Comparison of ENCODE assay signal across 19 cellular contexts in the genomic region with DNA sequence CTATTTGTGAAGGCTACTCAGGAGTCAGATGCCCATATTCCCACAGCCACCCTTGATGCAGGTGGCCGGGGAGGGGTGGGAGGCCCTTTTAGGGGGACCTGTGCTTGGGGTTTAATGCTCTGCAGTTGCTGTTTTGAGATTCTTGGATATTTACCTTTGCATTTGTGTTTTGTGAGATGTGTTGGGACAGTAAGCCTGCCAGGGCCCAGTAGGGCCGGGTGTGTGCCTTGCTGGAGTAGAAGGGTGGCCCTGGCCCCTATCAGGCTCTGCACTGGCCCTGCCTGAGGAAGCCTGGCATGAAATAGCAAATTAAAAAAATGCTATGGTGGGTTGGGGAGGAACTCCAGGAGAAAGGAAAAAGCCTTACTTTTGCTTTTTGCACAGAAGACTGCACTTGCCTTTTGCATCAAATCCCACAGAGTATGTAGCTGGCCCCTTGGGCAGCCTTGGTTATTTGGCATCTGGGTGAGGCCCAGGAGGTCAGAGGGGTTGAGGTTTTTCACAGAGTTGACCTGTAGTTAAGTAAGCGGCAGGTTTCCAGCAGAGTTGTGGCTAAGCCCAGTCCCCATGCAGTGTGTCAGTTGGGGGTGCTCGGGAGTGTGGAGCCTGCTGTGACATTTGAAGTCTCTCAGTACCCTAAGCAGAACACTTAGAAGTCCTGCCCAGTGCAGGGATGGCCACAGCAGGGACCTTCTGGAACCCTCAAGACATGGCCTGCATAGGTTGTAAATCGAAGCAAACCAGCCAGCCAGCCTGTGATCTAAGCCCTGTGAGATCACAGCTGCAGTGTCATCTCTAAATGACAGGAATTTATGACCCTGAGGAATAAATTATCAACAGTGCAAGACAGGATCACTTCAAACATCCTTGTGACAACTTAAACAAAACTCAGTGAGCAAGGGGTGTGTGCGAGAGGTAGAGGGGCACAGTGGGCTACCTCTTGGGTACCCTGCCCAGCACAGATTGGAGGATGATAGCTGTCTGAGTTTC.
"Had no signal": no experiment of that assay in that cellular context is flagged by ENCODE, and none has a peak within 500 bp of the region (broad histone marks: within the 10 kb centered on the region; RNA-seq: fewer than 3 reads in every experiment).

No MANE protein-coding gene starts in this region.

- H3K4me3 Mint-ChIP-seq: naive thymus-derived CD4-positive, alpha-beta T cell; stimulated activated naive CD8-positive, alpha-beta T cell treated with anti-CD3 and anti-CD28 coated beads, Interleukin-15, amount 100 ng/mL, for 72 hours had no signal

- H3K4me3 ChIP-seq: lower lobe of right lung, spleen, transverse colon, vagina had no signal

- ATAC-seq: activated naive CD4-positive, alpha-beta T cell treated with anti-CD3 and anti-CD28 coated beads, Interleukin-2, amount 50 U/mL, for 72 hours; foreskin keratinocyte; left colon; lower lobe of right lung; naive thymus-derived CD4-positive, alpha-beta T cell; stimulated activated naive CD8-positive, alpha-beta T cell treated with anti-CD3 and anti-CD28 coated beads, Interleukin-15, amount 100 ng/mL, for 72 hours had no signal

- H3K9me3 Mint-ChIP-seq: activated naive CD4-positive, alpha-beta T cell treated with anti-CD3 and anti-CD28 coated beads, Interleukin-2, amount 50 U/mL, for 72 hours; naive thymus-derived CD4-positive, alpha-beta T cell; stimulated activated naive CD8-positive, alpha-beta T cell treated with anti-CD3 and anti-CD28 coated beads, Interleukin-15, amount 100 ng/mL, for 72 hours had no signal

- H3K4me1 ChIP-seq: foreskin keratinocyte had no signal

- H3K27me3 Mint-ChIP-seq: stimulated activated naive CD8-positive, alpha-beta T cell treated with anti-CD3 and anti-CD28 coated beads, Interleukin-15, amount 100 ng/mL, for 72 hours had no signal

- H3K36me3 ChIP-seq: brain microvascular endothelial cell, lower lobe of right lung, spleen, transverse colon, vagina had no signal

- H3K27ac Mint-ChIP-seq: activated naive CD4-positive, alpha-beta T cell treated with anti-CD3 and anti-CD28 coated beads, Interleukin-2, amount 50 U/mL, for 72 hours; progenitor cell of endocrine pancreas; stimulated activated naive CD8-positive, alpha-beta T cell treated with anti-CD3 and anti-CD28 coated beads, Interleukin-15, amount 100 ng/mL, for 72 hours had no signal

- H3K9me3 ChIP-seq: lower lobe of right lung, spleen, transverse colon, vagina had no signal

- DNase-seq: activated CD4-positive, alpha-beta T cell treated with anti-CD3 and anti-CD28 coated beads, Interleukin-2, amount 50 U/mL, for 4 hours; activated gamma-delta T cell treated with Interleukin-2 at 50 U/mL for 16 hours; aorta; brain microvascular endothelial cell; caudate nucleus; dermis blood vessel endothelial cell; effector CD8-positive, alpha-beta T cell; foreskin keratinocyte; left colon; lower lobe of right lung; naive thymus-derived CD4-positive, alpha-beta T cell; retina; spleen; stimulated activated CD4-positive, alpha-beta T cell treated with anti-CD3 and anti-CD28 coated beads, Interleukin-4, amount 100 ng/mL, for 24 hours; stimulated activated naive CD8-positive, alpha-beta T cell treated with anti-CD3 and anti-CD28 coated beads, Interleukin-15, amount 100 ng/mL, for 72 hours; transverse colon had no signal

- H3K36me3 Mint-ChIP-seq: activated naive CD4-positive, alpha-beta T cell treated with anti-CD3 and anti-CD28 coated beads, Interleukin-2, amount 50 U/mL, for 72 hours had no signal

- H3K27ac ChIP-seq: brain microvascular endothelial cell, foreskin keratinocyte, lower lobe of right lung, spleen, transverse colon, vagina had no signal
